ENCODE assay signal across 29 cellular contexts in genomic region chr10:59242991-59243390, GRCh38.
"Had no signal": no experiment of that assay in that cellular context is flagged by ENCODE, and none has a peak within 500 bp of the region (broad histone marks: within the 10 kb centered on the region; RNA-seq: fewer than 3 reads in every experiment).

No MANE protein-coding gene starts in this region.

- H3K27me3 Mint-ChIP-seq: stimulated activated memory B cell treated with anti-CD40 and anti-IgM and Interleukin-4, amounts not matched to agents 10 μg/mL and 1 μg/mL and 100 μg/mL, for 72 hours had no signal

- H3K4me3 Mint-ChIP-seq: naive thymus-derived CD8-positive, alpha-beta T cell; nephron; neural crest cell; stimulated activated memory B cell treated with anti-CD40 and anti-IgM and Interleukin-4, amounts not matched to agents 10 μg/mL and 1 μg/mL and 100 μg/mL, for 72 hours had no signal

- H3K27ac ChIP-seq: left lung, lower lobe of right lung, pancreas, stomach, thoracic aorta, tibial artery, upper lobe of right lung had no signal

- H3K4me3 ChIP-seq: left lung, lower lobe of right lung, pancreas, prostate gland, smooth muscle cell, stomach, thoracic aorta, tibial artery, upper lobe of right lung had no signal

- H3K4me1 Mint-ChIP-seq: naive thymus-derived CD8-positive, alpha-beta T cell; stimulated activated memory B cell treated with anti-CD40 and anti-IgM and Interleukin-4, amounts not matched to agents 10 μg/mL and 1 μg/mL and 100 μg/mL, for 72 hours had no signal

- H3K36me3 Mint-ChIP-seq: naive thymus-derived CD8-positive, alpha-beta T cell; stimulated activated memory B cell treated with anti-CD40 and anti-IgM and Interleukin-4, amounts not matched to agents 10 μg/mL and 1 μg/mL and 100 μg/mL, for 72 hours had no signal

- DNase-seq: hippocampal formation; kidney glomerular epithelial cell; left colon; left lung; lower lobe of right lung; mammary epithelial cell; mesenchymal stem cell; naive thymus-derived CD8-positive, alpha-beta T cell; nucleus accumbens; pancreas; posterior cingulate gyrus; retina; right cardiac atrium; stimulated activated CD4-positive, alpha-beta T cell treated with anti-CD3 and anti-CD28 coated beads, Interleukin-1b, Interleukin-23, amount 100 ng/mL, for 48 hours; stimulated activated CD4-positive, alpha-beta T cell treated with anti-CD3 and anti-CD28 coated beads, Interleukin-2, amount 100 ng/mL, for 48 hours; stimulated activated CD4-positive, alpha-beta T cell treated with anti-CD3 and anti-CD28 coated beads, Interleukin-4, amount 100 ng/mL, for 4 hours; stimulated activated CD8-positive, alpha-beta memory T cell treated with anti-CD3 and anti-CD28 coated beads, Interleukin-4, amount 100 ng/mL, for 48 hours; stimulated activated naive CD8-positive, alpha-beta T cell treated with anti-CD3 and anti-CD28 coated beads, Interleukin-15, Interleukin-2, amounts not matched to agents 100 U/mL and 50 U/mL, for 24 hours; stomach; tibial artery; upper lobe of right lung had no signal

- H3K27ac Mint-ChIP-seq: naive thymus-derived CD8-positive, alpha-beta T cell; nephron; stimulated activated memory B cell treated with anti-CD40 and anti-IgM and Interleukin-4, amounts not matched to agents 10 μg/mL and 1 μg/mL and 100 μg/mL, for 72 hours had no signal

- H3K9me3 ChIP-seq: left lung, lower lobe of right lung, pancreas, prostate gland, stomach, thoracic aorta, tibial artery, upper lobe of right lung had no signal

- ATAC-seq: left colon; left lung; lower lobe of right lung; naive thymus-derived CD8-positive, alpha-beta T cell; pancreas; right cardiac atrium; stimulated activated memory B cell treated with anti-CD40 and anti-IgM and Interleukin-4, amounts not matched to agents 10 μg/mL and 1 μg/mL and 100 μg/mL, for 72 hours; stimulated activated naive CD8-positive, alpha-beta T cell treated with anti-CD3 and anti-CD28 coated beads, Interleukin-15, Interleukin-2, amounts not matched to agents 100 U/mL and 50 U/mL, for 24 hours; upper lobe of right lung had no signal

- H3K9me3 Mint-ChIP-seq: stimulated activated memory B cell treated with anti-CD40 and anti-IgM and Interleukin-4, amounts not matched to agents 10 μg/mL and 1 μg/mL and 100 μg/mL, for 72 hours had no signal

- H3K27me3 ChIP-seq: left lung, pancreas, stomach, tibial artery, upper lobe of right lung had no signal

- FAIRE-seq: keratinocyte, pancreas, urothelium cell line had no signal

- H3K4me2 ChIP-seq: smooth muscle cell had no signal

- H3K36me3 ChIP-seq: left lung, lower lobe of right lung, pancreas, prostate gland, thoracic aorta, tibial artery, upper lobe of right lung had no signal

- H3K4me1 ChIP-seq: left lung, lower lobe of right lung, pancreas, prostate gland, upper lobe of right lung had no signal
